Comparison of ENCODE assay signal across 9 cellular contexts in the genomic region with DNA sequence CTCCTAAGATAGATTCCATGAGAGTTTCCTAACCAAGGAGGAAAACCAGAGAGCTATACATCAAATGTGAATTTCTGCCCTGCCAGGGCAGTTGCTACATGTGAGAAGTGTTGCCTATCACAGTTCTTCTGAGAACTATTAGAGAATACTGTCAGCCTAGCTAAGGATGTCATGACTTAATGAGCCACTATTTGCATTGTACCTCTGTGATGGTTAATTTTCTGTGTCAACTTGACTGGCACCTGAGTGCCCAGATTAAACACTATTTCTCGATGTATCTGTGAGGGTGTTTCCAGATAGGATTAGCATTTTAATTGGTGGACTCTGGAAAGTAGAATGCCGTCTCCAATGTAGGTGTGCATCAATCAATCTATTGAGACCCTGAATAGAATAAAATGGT. TPM values are rescaled to one million over a fixed set of nuclear protein-coding genes. Genes with fewer than 3 reads are reported as not detected.
"Had no signal": no experiment of that assay in that cellular context is flagged by ENCODE, and none has a peak within 500 bp of the region (broad histone marks: within the 10 kb centered on the region; RNA-seq: fewer than 3 reads in every experiment).

No MANE protein-coding gene starts in this region.

- FAIRE-seq: G401.6, GM12878, GM12891, GM12892, GM18507, GM19239 had no signal

- H3K4me3 ChIP-seq: GM12878 had no signal

- DNase-seq: GDM1, GF-D8 had no signal

RNA-seq across cellular contexts. Expression of a gene that starts 1.7 kb away (rescaled TPM):
- total RNA-seq: G401, GM12878 had no signal
- polyA plus RNA-seq: GM12878 had no signal

RNA-seq across cellular contexts. Expression of a gene that starts 10.6 kb away (rescaled TPM):
- total RNA-seq: G401, GM12878 had no signal

RNA-seq across cellular contexts. Expression of a gene that starts 22.6 kb away (rescaled TPM):
- total RNA-seq: G401, GM12878 had no signal
- polyA plus RNA-seq: GM12878 had no signal
